Comparison of ENCODE assay signal across 26 cellular contexts in the genomic region with DNA sequence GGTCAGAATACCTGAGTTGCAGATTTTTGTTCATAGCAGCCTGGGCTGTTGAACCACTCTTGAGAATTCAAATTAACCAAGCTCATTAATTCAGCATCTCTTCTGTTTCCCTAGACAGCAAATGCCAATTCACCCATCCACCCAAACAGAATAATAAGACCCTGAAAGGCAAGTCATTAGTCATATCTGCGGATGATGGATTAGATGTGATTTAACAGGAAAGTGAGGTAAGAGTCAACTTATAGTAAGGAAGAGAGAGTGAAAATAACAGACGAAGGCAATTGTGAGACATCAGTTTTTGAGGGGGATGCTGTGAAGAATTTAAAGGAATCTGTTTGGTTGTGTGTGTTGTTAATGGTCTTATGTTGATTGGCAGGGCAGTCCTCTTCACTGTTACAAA. TPM values are rescaled to one million over a fixed set of nuclear protein-coding genes. Genes with fewer than 3 reads are reported as not detected.
"Had no signal": no experiment of that assay in that cellular context is flagged by ENCODE, and none has a peak within 500 bp of the region (broad histone marks: within the 10 kb centered on the region; RNA-seq: fewer than 3 reads in every experiment).

No MANE protein-coding gene starts in this region.

- H3K27me3 ChIP-seq: colonic mucosa, esophagus squamous epithelium, ovary, sigmoid colon, testis, tibial artery had no signal

- ATAC-seq: left colon; natural killer cell; psoas muscle; right cardiac atrium; stimulated activated memory B cell treated with anti-CD40 and anti-IgM and Interleukin-4, amounts not matched to agents 10 μg/mL and 1 μg/mL and 100 μg/mL, for 72 hours; stimulated activated naive CD8-positive, alpha-beta T cell treated with anti-CD3 and anti-CD28 coated beads, Interleukin-15, Interleukin-2, amounts not matched to agents 100 U/mL and 50 U/mL, for 24 hours had no signal

- H3K9me3 ChIP-seq: colonic mucosa, esophagus squamous epithelium, left ventricle myocardium inferior, ovary, psoas muscle, sigmoid colon, testis, tibial artery had no signal

- DNase-seq: colonic mucosa; effector memory CD4-positive, alpha-beta T cell; erythroblast; esophagus squamous epithelium; foreskin melanocyte; hypothalamus; immature natural killer cell; islet precursor cell; kidney glomerular epithelial cell; left colon; left ventricle myocardium inferior; natural killer cell; occipital lobe; ovary; posterior cingulate gyrus; psoas muscle; right cardiac atrium; sigmoid colon; stimulated activated CD4-positive, alpha-beta T cell treated with anti-CD3 and anti-CD28 coated beads, Interleukin-4, amount 100 ng/mL, for 4 hours; stimulated activated naive CD8-positive, alpha-beta T cell treated with anti-CD3 and anti-CD28 coated beads, Interleukin-15, Interleukin-2, amounts not matched to agents 100 U/mL and 50 U/mL, for 24 hours; substantia nigra; testis; tibial artery had no signal

- H3K27ac ChIP-seq: colonic mucosa, esophagus squamous epithelium, left ventricle myocardium inferior, ovary, psoas muscle, sigmoid colon, testis, tibial artery had no signal

- H3K4me3 ChIP-seq: colonic mucosa, esophagus squamous epithelium, left ventricle myocardium inferior, lung, ovary, psoas muscle, sigmoid colon, testis, tibial artery had no signal

- H3K36me3 ChIP-seq: colonic mucosa, esophagus squamous epithelium, left ventricle myocardium inferior, ovary, sigmoid colon, tibial artery had no signal

- H3K4me1 ChIP-seq: colonic mucosa, esophagus squamous epithelium, left ventricle myocardium inferior, psoas muscle, sigmoid colon, testis, tibial artery had no signal

RNA-seq across cellular contexts. Expression of gene CCDC85A, which starts 18.9 kb away (rescaled TPM):
- total RNA-seq: mononuclear cell, natural killer cell had no signal
- polyA plus RNA-seq: immature natural killer cell had no signal
